In the genomic region with DNA sequence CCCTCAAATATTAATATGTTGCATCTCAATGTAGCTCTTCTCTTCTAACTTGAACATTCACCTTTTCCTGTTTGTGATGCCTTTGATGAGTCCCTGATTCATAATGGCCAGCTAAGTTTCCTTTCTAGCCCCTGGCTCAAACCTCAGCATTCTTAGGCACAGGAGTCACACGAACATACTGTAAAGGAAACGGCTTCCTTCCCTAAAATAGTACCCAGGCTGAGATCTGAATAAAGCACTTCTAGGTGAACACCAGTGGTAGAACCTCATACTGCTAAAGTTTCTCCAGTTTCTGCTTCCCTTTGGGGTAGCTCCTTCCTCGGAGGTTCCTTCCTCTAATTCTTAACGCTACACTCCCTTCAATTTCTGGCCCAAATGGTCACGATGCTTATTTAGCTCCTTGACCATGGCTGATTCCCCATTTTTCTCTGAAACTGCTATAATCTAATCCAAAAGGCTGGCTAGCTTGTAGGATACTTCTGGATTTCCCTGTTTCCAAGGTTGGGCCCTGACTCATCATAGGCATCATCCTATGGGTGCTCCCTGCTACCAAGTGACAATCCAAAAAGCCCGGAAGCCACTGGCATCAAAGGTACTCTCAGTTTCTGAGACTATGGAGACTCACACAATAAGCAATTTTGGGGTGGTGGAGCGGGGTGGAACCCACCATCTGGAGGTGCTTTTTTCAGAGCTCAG, we compare ENCODE assay signal across 10 cellular contexts. TPM values are rescaled to one million over a fixed set of nuclear protein-coding genes. Genes with fewer than 3 reads are reported as not detected.
DNase-seq lines count a peak whose midpoint lies in the region; ATAC-seq and TF ChIP-seq lines count a peak whose summit lies in the region.
"Had no signal": no experiment of that assay in that cellular context is flagged by ENCODE, and none has a peak within 500 bp of the region (broad histone marks: within the 10 kb centered on the region; RNA-seq: fewer than 3 reads in every experiment).

No MANE protein-coding gene starts in this region.

- peaks cover 41% of the 10 kb centered on the region for H3K36me3 ChIP-seq in mesodermal cell (ENCODE audit: control insufficient read depth, insufficient read depth, low read length)

- peak; percentile 82 for DNase-seq in AG10803 (ENCODE audit: low read depth)
- DNase-seq in HT1080 (ENCODE audit: low read depth) = peak; percentile 96
- peak; percentile 59 for DNase-seq in astrocyte of the cerebellum (ENCODE audit: low read depth)
- no peak for DNase-seq in NCI-H524 treated with DMSO at 0.1 percent for 48 hours (lab: John Stamatoyannopoulos, UW)
- DNase-seq in DMS 273 (lab: John Stamatoyannopoulos, UW; ENCODE audit: unreplicated experiment) = no peak
- DNase-seq: NCI-H1694 treated with DMSO at 0.1 percent for 48 hours; stimulated activated CD4-positive, alpha-beta T cell treated with anti-CD3 and anti-CD28 coated beads, Interleukin-2, amount 100 ng/mL, for 48 hours had no signal

- H3K9me3 ChIP-seq in mesodermal cell (ENCODE audit: control insufficient read depth, low read length) = no peaks in the 10 kb centered on the region

- in situ Hi-C loops in astrocyte of the cerebellum (cut with HindIII; ENCODE audit: low sequenced_read_pairs) = loop anchor here (25.0 kb wide), 3 partner anchors 171 to 546 kb away; no protein-coding TSS in a partner anchor

- no peak for ATAC-seq in GM18858 (IDR thresholded peaks at IDR 0.05; ENCODE audit: unreplicated experiment)
- ATAC-seq in GM19452 (IDR thresholded peaks at IDR 0.05; ENCODE audit: unreplicated experiment) = no peak

- WGBS in mesodermal cell (ENCODE audit: insufficient coverage in 2 of 2), 2 experiments = 85 to 99% methylated on average over 6 of the region's 7 CpGs

- H3K4me1 ChIP-seq in mesodermal cell (ENCODE audit: control insufficient read depth, insufficient read depth, low read length, poor library complexity, severe bottlenecking) = peaks cover 33% of the 10 kb centered on the region

- TF ChIP-seq CTCF in AG10803 (conservative IDR thresholded peaks at IDR 0.05; ENCODE audit: low read length) (no peak), astrocyte of the cerebellum (IDR thresholded peaks at IDR 0.05; ENCODE audit: low read depth, low read length, missing control alignments) (no peak)

- H3K27ac ChIP-seq in mesodermal cell (ENCODE audit: low read depth, low read length, severe bottlenecking) = peak overlapping the region; percentile 61

- peak overlapping the region; percentile 7 for H3K4me3 ChIP-seq in AG10803 (ENCODE audit: low read length)
- H3K4me3 ChIP-seq in astrocyte of the cerebellum (ENCODE audit: low read depth, low read length) = no peak overlapping the region
- no peak overlapping the region for H3K4me3 ChIP-seq in mesodermal cell (ENCODE audit: extremely low read depth, insufficient read depth, low read length, poor library complexity, severe bottlenecking)

RNA-seq across cellular contexts. Expression of gene ANAPC13, which starts 2.4 kb away (rescaled TPM):
- 82.9 and 104 TPM in 2 replicates for total RNA-seq in HT1080 (2014; rRNA removed; shearing (Covaris generic))
- 156 and 166 TPM in 2 replicates for polyA plus RNA-seq in HT1080 (2015; cell fraction: cytosol; rRNA removed)
- 66.5 and 67.2 TPM in 2 replicates for polyA plus RNA-seq in HT1080 (2015; cell fraction: nucleus; rRNA removed)
- polyA plus RNA-seq in mesodermal cell (2013, experiment 1 of 2) = 67.9 TPM
- 72.7 TPM for polyA plus RNA-seq in mesodermal cell (2013, experiment 2 of 2)

RNA-seq across cellular contexts. Expression of gene CEP63, which starts 2.5 kb away (rescaled TPM):
- 25.6 and 28.1 TPM in 2 replicates for total RNA-seq in HT1080 (2014; rRNA removed; shearing (Covaris generic))
- 43.3 and 50.3 TPM in 2 replicates for polyA plus RNA-seq in HT1080 (2015; cell fraction: cytosol; rRNA removed)
- polyA plus RNA-seq in HT1080 (2015; cell fraction: nucleus; rRNA removed) = 29.0 and 29.4 TPM in 2 replicates
- 25.3 TPM for polyA plus RNA-seq in mesodermal cell (2013, experiment 1 of 2)
- 28.3 TPM for polyA plus RNA-seq in mesodermal cell (2013, experiment 2 of 2)

Comparison
In these comparisons a context has a peak if more than half of its experiments do, and no peak if none do; other contexts are left out.
1. DNase-seq: peak in AG10803 (single experiment), HT1080 (single experiment) and astrocyte of the cerebellum (single experiment); none in NCI-H524 treated with DMSO at 0.1 percent for 48 hours (single experiment) and DMS 273 (single experiment).